8 cellular contexts compared by ENCODE assay signal in the genomic region with DNA sequence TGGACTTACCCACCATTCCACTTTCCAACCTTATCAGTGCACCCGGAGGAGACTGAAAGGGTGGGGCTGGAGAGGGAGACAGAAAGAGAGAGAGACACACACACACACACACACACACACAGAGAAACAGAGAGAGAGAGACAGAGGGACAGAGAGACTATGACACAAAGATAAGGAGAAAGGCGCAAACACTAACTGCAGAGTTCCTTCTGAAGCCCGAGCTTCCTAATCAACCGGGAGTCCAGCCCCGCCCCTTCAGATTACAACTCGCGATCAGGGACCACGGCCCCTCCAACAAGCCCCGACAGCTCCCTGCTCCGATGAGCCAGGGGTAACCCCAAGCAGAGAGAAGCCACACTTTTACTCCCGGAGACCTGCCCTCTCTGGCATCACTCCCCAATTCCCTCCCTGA. TPM values are rescaled to one million over a fixed set of nuclear protein-coding genes. Genes with fewer than 3 reads are reported as not detected.
DNase-seq lines count a peak whose midpoint lies in the region; FAIRE-seq and TF ChIP-seq lines count a peak whose summit lies in the region.

No MANE protein-coding gene starts in this region.

- DNase-seq in T-helper 1 cell (no peak), iPS DF 6.9 (ENCODE audit: low read depth, low spot score) (no peak), spleen (peak; percentile 52), KBM-7 (no peak), HTR-8/SVneo (ENCODE audit: insufficient read length, low spot score) (no peak)
- no peak for DNase-seq in activated T-helper 2 cell treated with anti-CD3 and anti-CD28 coated beads, Interferon-gamma antibody, Interleukin-2, Interleukin-4, amounts not matched to agents 10 μg/mL and 5 μg/mL and 100 μg/mL, durations not matched to agents 14 hours and 24 hours and 36 hours (ENCODE audit: low spot score)
- DNase-seq in stimulated activated CD4-positive, alpha-beta T cell treated with anti-CD3 and anti-CD28 coated beads, Interleukin-4, amount 100 ng/mL, for 4 hours, result no peak

- no peak for TF ChIP-seq POLR2A in spleen (IDR thresholded peaks at IDR 0.05)

- H3K27me3 ChIP-seq in iPS DF 6.9 (ENCODE audit: control insufficient read depth, insufficient read depth, low read length), result no peaks in the 10 kb centered on the region
- peaks cover 0 to 77% (median 37%) of the 10 kb centered on the region in 7 donors for H3K27me3 ChIP-seq in spleen (replicated peaks in 1 of 7)

- no peaks in the 10 kb centered on the region for H3K9me3 ChIP-seq in iPS DF 6.9 (ENCODE audit: control insufficient read depth, insufficient read depth, low read length)
- no peaks in the 10 kb centered on the region for H3K9me3 ChIP-seq in spleen

- H3K4me3 Mint-ChIP-seq in T-helper 1 cell treated with Interleukin-12 subunit alpha and Interleukin-12 subunit beta and Interleukin-4 antibody, amounts not matched to agents 30 μg/mL and 1 μg/mL, for 36 hours, result peak overlapping the region; percentile 64
- peak overlapping the region; percentile 75 for H3K4me3 Mint-ChIP-seq in activated T-helper 2 cell treated with anti-CD3 and anti-CD28 coated beads, Interferon-gamma antibody, Interleukin-2, Interleukin-4, amounts not matched to agents 10 μg/mL and 5 μg/mL and 100 μg/mL, durations not matched to agents 14 hours and 24 hours and 36 hours (ENCODE audit: low read depth)

- FAIRE-seq in HTR-8/SVneo (lab: Jason Lieb, UNC), result no peak

- H3K27ac Mint-ChIP-seq in T-helper 1 cell treated with Interleukin-12 subunit alpha and Interleukin-12 subunit beta and Interleukin-4 antibody, amounts not matched to agents 30 μg/mL and 1 μg/mL, for 36 hours, result peak overlapping the region; percentile 36
- H3K27ac Mint-ChIP-seq in activated T-helper 2 cell treated with anti-CD3 and anti-CD28 coated beads, Interferon-gamma antibody, Interleukin-2, Interleukin-4, amounts not matched to agents 10 μg/mL and 5 μg/mL and 100 μg/mL, durations not matched to agents 14 hours and 24 hours and 36 hours, result no peak overlapping the region

- H3K4me3 ChIP-seq in iPS DF 6.9 (ENCODE audit: low read length), result peak overlapping the region; percentile 67; the same call in 1 of the 2 replicates
- peak overlapping the region in 7 of 8 donors; percentile 8 to 61 (median 29) for H3K4me3 ChIP-seq in spleen

- H3K36me3 ChIP-seq in iPS DF 6.9 (ENCODE audit: control insufficient read depth, insufficient read depth, low read length), result no peaks in the 10 kb centered on the region
- no peaks in the 10 kb centered on the region for H3K36me3 ChIP-seq in spleen

- H3K27ac ChIP-seq in iPS DF 6.9 (ENCODE audit: low read length), result no peak overlapping the region
- peak overlapping the region in 6 of 8 donors; percentile 32 to 71 (median 62) for H3K27ac ChIP-seq in spleen

- peaks cover 67% of the 10 kb centered on the region for H3K4me1 Mint-ChIP-seq in T-helper 1 cell treated with Interleukin-12 subunit alpha and Interleukin-12 subunit beta and Interleukin-4 antibody, amounts not matched to agents 30 μg/mL and 1 μg/mL, for 36 hours (ENCODE audit: low read depth)
- H3K4me1 Mint-ChIP-seq in activated T-helper 2 cell treated with anti-CD3 and anti-CD28 coated beads, Interferon-gamma antibody, Interleukin-2, Interleukin-4, amounts not matched to agents 10 μg/mL and 5 μg/mL and 100 μg/mL, durations not matched to agents 14 hours and 24 hours and 36 hours (ENCODE audit: low read depth), result peaks cover 64% of the 10 kb centered on the region

- H3K27me3 Mint-ChIP-seq in T-helper 1 cell treated with Interleukin-12 subunit alpha and Interleukin-12 subunit beta and Interleukin-4 antibody, amounts not matched to agents 30 μg/mL and 1 μg/mL, for 36 hours (ENCODE audit: low read depth), result peaks cover 30% of the 10 kb centered on the region
- H3K27me3 Mint-ChIP-seq in activated T-helper 2 cell treated with anti-CD3 and anti-CD28 coated beads, Interferon-gamma antibody, Interleukin-2, Interleukin-4, amounts not matched to agents 10 μg/mL and 5 μg/mL and 100 μg/mL, durations not matched to agents 14 hours and 24 hours and 36 hours (ENCODE audit: low read depth), result peaks cover 6% of the 10 kb centered on the region

- in situ Hi-C loops in KBM-7 (cut with MboI; ENCODE audit: low pct_unique_long_range_greater_than_20kb, low sequenced_read_pairs), result no loop called here

- no peaks in the 10 kb centered on the region for H3K9me3 Mint-ChIP-seq in T-helper 1 cell treated with Interleukin-12 subunit alpha and Interleukin-12 subunit beta and Interleukin-4 antibody, amounts not matched to agents 30 μg/mL and 1 μg/mL, for 36 hours
- no peaks in the 10 kb centered on the region for H3K9me3 Mint-ChIP-seq in activated T-helper 2 cell treated with anti-CD3 and anti-CD28 coated beads, Interferon-gamma antibody, Interleukin-2, Interleukin-4, amounts not matched to agents 10 μg/mL and 5 μg/mL and 100 μg/mL, durations not matched to agents 14 hours and 24 hours and 36 hours

- WGBS in iPS DF 6.9 (ENCODE audit: insufficient coverage, insufficient read length), result no CpG with 5 or more reads among the region's 11 CpGs
- WGBS in spleen, 5 donors, result 2 to 5% (median 3%) methylated on average over 11 of the region's 11 CpGs

- H3K4me1 ChIP-seq in iPS DF 6.9 (ENCODE audit: control insufficient read depth, insufficient read depth, low read length), result peaks cover 5% of the 10 kb centered on the region
- peaks cover 19 to 73% (median 41%) of the 10 kb centered on the region in 6 donors for H3K4me1 ChIP-seq in spleen

- no peak for TF ChIP-seq CTCF in spleen (IDR thresholded peaks at IDR 0.05 in 8 of 11, conservative IDR thresholded peaks at IDR 0.05 in 3 of 11)

- peaks cover 3% of the 10 kb centered on the region for H3K36me3 Mint-ChIP-seq in T-helper 1 cell treated with Interleukin-12 subunit alpha and Interleukin-12 subunit beta and Interleukin-4 antibody, amounts not matched to agents 30 μg/mL and 1 μg/mL, for 36 hours (ENCODE audit: low read depth)
- no peaks in the 10 kb centered on the region for H3K36me3 Mint-ChIP-seq in activated T-helper 2 cell treated with anti-CD3 and anti-CD28 coated beads, Interferon-gamma antibody, Interleukin-2, Interleukin-4, amounts not matched to agents 10 μg/mL and 5 μg/mL and 100 μg/mL, durations not matched to agents 14 hours and 24 hours and 36 hours (ENCODE audit: low read depth)

- intact Hi-C loops in activated T-helper 2 cell treated with anti-CD3 and anti-CD28 coated beads, Interferon-gamma antibody, Interleukin-2, Interleukin-4, amounts not matched to agents 10 μg/mL and 5 μg/mL and 100 μg/mL, durations not matched to agents 14 hours and 24 hours and 36 hours (cut with micrococcal nuclease), result loop anchor here (5.0 kb wide), 1 partner anchor 39 kb away; no protein-coding TSS in a partner anchor
- intact Hi-C loops in spleen (cut with DNase I; ENCODE audit: low total_unique reads), result no loop called here

RNA-seq across cellular contexts. Expression of gene GAL3ST4, which starts 0.5 kb away (rescaled TPM):
- total RNA-seq in activated T-helper 2 cell treated with anti-CD3 and anti-CD28 coated beads, Interferon-gamma antibody, Interleukin-2, Interleukin-4, amounts not matched to agents 10 μg/mL and 5 μg/mL and 100 μg/mL, durations not matched to agents 14 hours and 24 hours and 36 hours, result 2.4 and 2.8 TPM in 2 replicates
- 1 to 10 TPM; 1.3 to 6.2 (median 3.0) TPM for total RNA-seq in spleen
- 1 to 10 TPM; 1.0 to 2.8 (median 1.1) TPM for polyA plus RNA-seq in spleen

RNA-seq across cellular contexts. Expression of gene GPC2, which starts 9.3 kb away (rescaled TPM):
- 7.0 and 7.8 TPM in 2 replicates for total RNA-seq in activated T-helper 2 cell treated with anti-CD3 and anti-CD28 coated beads, Interferon-gamma antibody, Interleukin-2, Interleukin-4, amounts not matched to agents 10 μg/mL and 5 μg/mL and 100 μg/mL, durations not matched to agents 14 hours and 24 hours and 36 hours
- 1 to 10 TPM; 2.4 to 5.3 (median 4.5) TPM for total RNA-seq in spleen
- 1 to 10 TPM; 2.1 to 4.4 (median 4.2) TPM for polyA plus RNA-seq in spleen

RNA-seq across cellular contexts. Expression of gene TRAPPC14, which starts 9.4 kb away (rescaled TPM):
- 31.2 and 33.2 TPM in 2 replicates for total RNA-seq in activated T-helper 2 cell treated with anti-CD3 and anti-CD28 coated beads, Interferon-gamma antibody, Interleukin-2, Interleukin-4, amounts not matched to agents 10 μg/mL and 5 μg/mL and 100 μg/mL, durations not matched to agents 14 hours and 24 hours and 36 hours
- 10 to 100 TPM; 33.0 to 68.7 (median 48.2) TPM for total RNA-seq in spleen
- polyA plus RNA-seq in spleen, result 10 to 100 TPM; 33.0 to 54.5 (median 51.4) TPM

RNA-seq across cellular contexts. Expression of gene STAG3, which starts 9.8 kb away (rescaled TPM):
- 20.6 and 22.3 TPM in 2 replicates for total RNA-seq in activated T-helper 2 cell treated with anti-CD3 and anti-CD28 coated beads, Interferon-gamma antibody, Interleukin-2, Interleukin-4, amounts not matched to agents 10 μg/mL and 5 μg/mL and 100 μg/mL, durations not matched to agents 14 hours and 24 hours and 36 hours
- total RNA-seq in spleen, result 10 to 100 TPM in 5 of 7 donors, 1 to 10 TPM in 2; 8.0 to 59.6 (median 31.4) TPM
- polyA plus RNA-seq in spleen, result 100 to 1,000 TPM in 2 of 3 donors, 10 to 100 TPM in 1; 69.5 to 123 (median 104) TPM

RNA-seq across cellular contexts. Expression of gene LAMTOR4, which starts 19.2 kb away (rescaled TPM):
- 125 and 130 TPM in 2 replicates for total RNA-seq in activated T-helper 2 cell treated with anti-CD3 and anti-CD28 coated beads, Interferon-gamma antibody, Interleukin-2, Interleukin-4, amounts not matched to agents 10 μg/mL and 5 μg/mL and 100 μg/mL, durations not matched to agents 14 hours and 24 hours and 36 hours
- total RNA-seq in spleen, result 100 to 1,000 TPM; 152 to 328 (median 187) TPM
- polyA plus RNA-seq in spleen, result 100 to 1,000 TPM; 470 to 709 (median 574) TPM
